Comparison of ENCODE assay signal across 8 cellular contexts in genomic region chrX:10769696-10770619, GRCh38.
DNase-seq lines count a peak whose midpoint lies in the region; ATAC-seq and TF ChIP-seq lines count a peak whose summit lies in the region.

No MANE protein-coding gene starts in this region.

- ATAC-seq in HG02763 (IDR thresholded peaks at IDR 0.05; ENCODE audit: unreplicated experiment): no peak

- H3K9me3 Mint-ChIP-seq in progenitor cell of endocrine pancreas (ENCODE audit: low read depth): peaks cover 3% of the 10 kb centered on the region

- no peaks in the 10 kb centered on the region for H3K27me3 ChIP-seq in endocrine pancreas (ENCODE audit: control insufficient read depth, insufficient read depth, low read length)

- DNase-seq in G401 (ENCODE audit: low spot score) (peak; percentile 11), NCI-H2227 (lab: John Stamatoyannopoulos, UW; ENCODE audit: unreplicated experiment) (peak; percentile 53), progenitor cell of endocrine pancreas (ENCODE audit: low spot score, unreplicated experiment) (no peak), germinal center (ENCODE audit: low spot score) (no peak), Kasumi-1 (lab: John Stamatoyannopoulos, UW) (no peak)
- DNase-seq in stimulated activated CD4-positive, alpha-beta T cell treated with anti-CD3 and anti-CD28 coated beads, Interleukin-2, amount 100 ng/mL, for 24 hours: no peak

- H3K4me3 ChIP-seq in endocrine pancreas (ENCODE audit: control insufficient read depth, insufficient read depth, low read length): peak overlapping the region; percentile 63

- H3K36me3 ChIP-seq in endocrine pancreas (ENCODE audit: control insufficient read depth, insufficient read depth, low read length): no peaks in the 10 kb centered on the region

- peak overlapping the region; percentile 48 for H3K4me3 Mint-ChIP-seq in progenitor cell of endocrine pancreas (ENCODE audit: low read depth)

- peaks cover 2% of the 10 kb centered on the region for H3K36me3 Mint-ChIP-seq in progenitor cell of endocrine pancreas (ENCODE audit: insufficient read depth)

- H3K27me3 Mint-ChIP-seq in progenitor cell of endocrine pancreas: no peaks in the 10 kb centered on the region

- H3K27ac Mint-ChIP-seq in progenitor cell of endocrine pancreas: peak overlapping the region; percentile 92

- no peaks in the 10 kb centered on the region for H3K4me1 ChIP-seq in endocrine pancreas (ENCODE audit: control insufficient read depth, insufficient read depth, low read length)

- H3K4me1 Mint-ChIP-seq in progenitor cell of endocrine pancreas (ENCODE audit: low read depth): peaks cover 10% of the 10 kb centered on the region

- H3K9ac ChIP-seq in endocrine pancreas (ENCODE audit: control insufficient read depth, insufficient read depth, low read length): no peak overlapping the region

- TF ChIP-seq CTCF in progenitor cell of endocrine pancreas (IDR thresholded peaks at IDR 0.05; ENCODE audit: unreplicated experiment): no peak

- no peaks in the 10 kb centered on the region for H3K9me3 ChIP-seq in endocrine pancreas (ENCODE audit: control insufficient read depth, low read length)

- in situ Hi-C loops in G401 (cut with HindIII; ENCODE audit: low sequenced_read_pairs): no loop called here

Comparison
In these comparisons a context has a peak if more than half of its experiments do, and no peak if none do; other contexts are left out.
1. DNase-seq: peak in G401 (single experiment) and NCI-H2227 (single experiment); none in progenitor cell of endocrine pancreas (single experiment), germinal center (single experiment), stimulated activated CD4-positive, alpha-beta T cell treated with anti-CD3 and anti-CD28 coated beads, Interleukin-2, amount 100 ng/mL, for 24 hours (0 of 2) and Kasumi-1 (0 of 2).